In genomic region chr1:22053018-22053860, GRCh38 we compare ENCODE assay signal across 8 cellular contexts. TPM values are rescaled to one million over a fixed set of nuclear protein-coding genes. Genes with fewer than 3 reads are reported as not detected.
DNase-seq lines count a peak whose midpoint lies in the region; ATAC-seq and TF ChIP-seq lines count a peak whose summit lies in the region.

No MANE protein-coding gene starts in this region.

- H3K27me3 Mint-ChIP-seq in nephron (ENCODE audit: low read depth): no peaks in the 10 kb centered on the region

- peaks cover 6% of the 10 kb centered on the region for H3K36me3 ChIP-seq in thymus (ENCODE audit: control insufficient read depth, insufficient read depth)

- H3K27me3 ChIP-seq in thymus (ENCODE audit: control insufficient read depth, insufficient read depth): no peaks in the 10 kb centered on the region

- peaks cover 9% of the 10 kb centered on the region for H3K4me1 ChIP-seq in thymus (ENCODE audit: control insufficient read depth, insufficient read depth, low read length)

- DNase-seq in activated effector memory CD4-positive, alpha-beta T cell treated with anti-CD3 and anti-CD28 coated beads, Interleukin-2, amount 50 U/mL, for 16 hours: peak; percentile 81
- DNase-seq in fibroblast of villous mesenchyme (ENCODE audit: low read depth): peak; percentile 88

- no peak for TF ChIP-seq CTCF in C4-2B (conservative IDR thresholded peaks at IDR 0.05)
- no peak for TF ChIP-seq CTCF in fibroblast of villous mesenchyme (IDR thresholded peaks at IDR 0.05; ENCODE audit: insufficient read depth, low read depth, low read length)
- no peak for TF ChIP-seq CTCF in nephron (IDR thresholded peaks at IDR 0.05; ENCODE audit: unreplicated experiment in 3 of 3)

- H3K27ac ChIP-seq in C4-2B: peak overlapping the region; percentile 96
- H3K27ac ChIP-seq in thymus (ENCODE audit: low read depth): peak overlapping the region; percentile 99

- H3K27ac Mint-ChIP-seq in nephron: peak overlapping the region; percentile 99 to 100 (median 100)

- ATAC-seq in GM19397 (IDR thresholded peaks at IDR 0.05; ENCODE audit: unreplicated experiment): peak; percentile 42
- ATAC-seq in HG03565 (IDR thresholded peaks at IDR 0.05; ENCODE audit: unreplicated experiment): peak; percentile 22

- H3K36me3 Mint-ChIP-seq in nephron (ENCODE audit: low read depth): peaks cover 21% of the 10 kb centered on the region

- under 1% methylated on average over 70 of the region's 70 CpGs for WGBS in thymus

- no peaks in the 10 kb centered on the region for H3K9me3 Mint-ChIP-seq in nephron

- H3K4me3 ChIP-seq in fibroblast of villous mesenchyme (ENCODE audit: low read depth, low read length) (peak overlapping the region; percentile 96), thymus (ENCODE audit: low read length) (peak overlapping the region; percentile 99)

- peak overlapping the region; percentile 100 for H3K4me3 Mint-ChIP-seq in nephron

- no peaks in the 10 kb centered on the region for H3K9me3 ChIP-seq in thymus (ENCODE audit: control insufficient read depth)

- H3K4me1 Mint-ChIP-seq in nephron: peaks cover 36% of the 10 kb centered on the region

TF ChIP-seq in PFSK-1, 5 proteins besides CTCF, POLR2A, EP300 and RAD21:
- TF ChIP-seq POLR2AphosphoS5 (IDR thresholded peaks at IDR 0.05; ENCODE audit: low read depth, low read length) (no peak), SIN3A (IDR thresholded peaks at IDR 0.05; ENCODE audit: borderline replicate concordance, insufficient read depth, low read length) (0 out of 2 replicates have a peak, but pooled peaks have one; percentile 11)
TF ChIP-seq in PFSK-1: peak in this region for 1.

RNA-seq across cellular contexts. Expression of gene CDC42, which starts 0.7 kb away (rescaled TPM):
- 74.3 TPM for polyA plus RNA-seq in PFSK-1 (2012; ENCODE audit: insufficient read length, low read depth)
- total RNA-seq in fibroblast of villous mesenchyme: 348 and 598 TPM in 2 replicates
- 227 TPM for polyA plus RNA-seq in thymus

RNA-seq across cellular contexts. Expression of gene CELA3A, which starts 51.8 kb away (rescaled TPM):
- not detected for polyA plus RNA-seq in PFSK-1 (2012; ENCODE audit: insufficient read length, low read depth)
- not detected in 2 replicates for total RNA-seq in fibroblast of villous mesenchyme
- 5.2 TPM for polyA plus RNA-seq in thymus

Comparison
In these comparisons a context has a peak if more than half of its experiments do, and no peak if none do; other contexts are left out.
1. Peak in every context shown above with its lines: DNase-seq, ATAC-seq, H3K4me3 ChIP-seq and H3K27ac ChIP-seq.